In genomic region chr7:147513451-147513850, GRCh38 we compare ENCODE assay signal across 1 cellular context.
TF ChIP-seq lines count a peak whose summit lies in the region.

No MANE protein-coding gene starts in this region.

TF ChIP-seq in SK-N-SH treated with all-trans-retinoic acid at 6 μM for 48 hours, 23 proteins besides CTCF, POLR2A, EP300 and RAD21 (continued from another document):
- TF ChIP-seq CSRNP3 (CRISPR knock-in tag; IDR thresholded peaks at IDR 0.05), result no peak
- no peak for TF ChIP-seq PPARA (CRISPR knock-in tag; IDR thresholded peaks at IDR 0.05; ENCODE audit: borderline replicate concordance)
- TF ChIP-seq CSDC2 (CRISPR knock-in tag; IDR thresholded peaks at IDR 0.05), result no peak
- no peak for TF ChIP-seq ZNF70 (CRISPR knock-in tag; IDR thresholded peaks at IDR 0.05)
- no peak for TF ChIP-seq ZFP3 (CRISPR knock-in tag; IDR thresholded peaks at IDR 0.05)
- TF ChIP-seq TOX (CRISPR knock-in tag; IDR thresholded peaks at IDR 0.05; ENCODE audit: borderline replicate concordance), result no peak
- TF ChIP-seq GLIS3 (CRISPR knock-in tag; IDR thresholded peaks at IDR 0.05), result no peak
- no peak for TF ChIP-seq OSR1 (CRISPR knock-in tag; IDR thresholded peaks at IDR 0.05)
- TF ChIP-seq ZFP30 (CRISPR knock-in tag; IDR thresholded peaks at IDR 0.05), result no peak
- TF ChIP-seq BACH2 (CRISPR knock-in tag; IDR thresholded peaks at IDR 0.05; ENCODE audit: borderline replicate concordance), result no peak
- no peak for TF ChIP-seq ESRRG (CRISPR knock-in tag; IDR thresholded peaks at IDR 0.05)
- TF ChIP-seq, protein P1, sequence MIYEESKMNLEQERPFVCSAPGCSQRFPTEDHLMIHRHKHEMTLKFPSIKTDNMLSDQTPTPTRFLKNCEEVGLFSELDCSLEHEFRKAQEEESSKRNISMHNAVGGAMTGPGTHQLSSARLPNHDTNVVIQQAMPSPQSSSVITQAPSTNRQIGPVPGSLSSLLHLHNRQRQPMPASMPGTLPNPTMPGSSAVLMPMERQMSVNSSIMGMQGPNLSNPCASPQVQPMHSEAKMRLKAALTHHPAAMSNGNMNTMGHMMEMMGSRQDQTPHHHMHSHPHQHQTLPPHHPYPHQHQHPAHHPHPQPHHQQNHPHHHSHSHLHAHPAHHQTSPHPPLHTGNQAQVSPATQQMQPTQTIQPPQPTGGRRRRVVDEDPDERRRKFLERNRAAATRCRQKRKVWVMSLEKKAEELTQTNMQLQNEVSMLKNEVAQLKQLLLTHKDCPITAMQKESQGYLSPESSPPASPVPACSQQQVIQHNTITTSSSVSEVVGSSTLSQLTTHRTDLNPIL (CRISPR knock-in tag; IDR thresholded peaks at IDR 0.05; ENCODE audit: low read depth), result no peak
- no peak for TF ChIP-seq ZNF8 (CRISPR knock-in tag; IDR thresholded peaks at IDR 0.05)
